1 cellular context compared by ENCODE assay signal in the genomic region with DNA sequence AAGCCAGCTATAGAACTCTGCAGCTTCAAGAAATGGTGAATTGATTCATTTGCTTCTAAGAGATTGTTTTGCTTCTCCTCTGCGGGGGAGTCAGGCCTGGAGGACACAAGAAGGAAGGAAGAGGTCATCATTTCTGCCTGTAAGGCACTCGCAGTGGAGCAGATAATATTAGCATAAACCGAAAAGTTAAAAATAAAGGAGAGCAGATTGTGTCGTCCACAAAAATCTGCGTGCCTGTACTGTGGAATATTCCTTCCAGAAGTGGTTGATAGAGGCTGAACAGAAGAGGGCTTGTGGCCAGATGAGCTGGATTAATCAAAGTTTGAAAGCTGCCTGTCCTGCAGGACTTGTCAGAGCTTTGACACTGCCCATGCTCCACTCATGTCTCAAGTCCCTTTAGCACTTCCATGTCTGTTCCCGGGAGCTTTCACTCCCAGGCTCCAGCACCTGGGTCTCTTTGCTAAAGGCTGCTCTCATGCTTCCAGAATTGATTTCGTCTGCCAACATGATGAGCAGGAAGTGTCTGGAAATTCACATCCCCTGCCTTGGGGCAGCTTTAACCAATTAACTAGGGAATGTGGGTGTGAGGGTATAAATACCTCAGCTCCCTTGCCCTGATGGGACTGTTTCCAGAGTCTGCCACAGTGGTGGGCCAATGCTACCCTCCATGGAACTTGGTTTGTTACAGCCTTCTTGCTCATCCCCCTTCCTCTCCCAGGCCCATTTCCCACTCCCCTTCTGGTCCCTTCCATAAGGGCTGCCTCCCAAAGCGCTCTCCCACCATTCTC.
TF ChIP-seq lines count a peak whose summit lies in the region.

No MANE protein-coding gene starts in this region.

TF ChIP-seq in IMR-90, 13 proteins besides CTCF, POLR2A, EP300 and RAD21 (continued from another document):
- TF ChIP-seq, protein P1, sequence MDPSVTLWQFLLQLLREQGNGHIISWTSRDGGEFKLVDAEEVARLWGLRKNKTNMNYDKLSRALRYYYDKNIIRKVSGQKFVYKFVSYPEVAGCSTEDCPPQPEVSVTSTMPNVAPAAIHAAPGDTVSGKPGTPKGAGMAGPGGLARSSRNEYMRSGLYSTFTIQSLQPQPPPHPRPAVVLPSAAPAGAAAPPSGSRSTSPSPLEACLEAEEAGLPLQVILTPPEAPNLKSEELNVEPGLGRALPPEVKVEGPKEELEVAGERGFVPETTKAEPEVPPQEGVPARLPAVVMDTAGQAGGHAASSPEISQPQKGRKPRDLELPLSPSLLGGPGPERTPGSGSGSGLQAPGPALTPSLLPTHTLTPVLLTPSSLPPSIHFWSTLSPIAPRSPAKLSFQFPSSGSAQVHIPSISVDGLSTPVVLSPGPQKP (IDR thresholded peaks at IDR 0.05; ENCODE audit: borderline replicate concordance, low read depth, low read length): no peak
- TF ChIP-seq CHD1 (IDR thresholded peaks at IDR 0.05; ENCODE audit: low read depth, low read length): no peak
- TF ChIP-seq, protein P2, sequence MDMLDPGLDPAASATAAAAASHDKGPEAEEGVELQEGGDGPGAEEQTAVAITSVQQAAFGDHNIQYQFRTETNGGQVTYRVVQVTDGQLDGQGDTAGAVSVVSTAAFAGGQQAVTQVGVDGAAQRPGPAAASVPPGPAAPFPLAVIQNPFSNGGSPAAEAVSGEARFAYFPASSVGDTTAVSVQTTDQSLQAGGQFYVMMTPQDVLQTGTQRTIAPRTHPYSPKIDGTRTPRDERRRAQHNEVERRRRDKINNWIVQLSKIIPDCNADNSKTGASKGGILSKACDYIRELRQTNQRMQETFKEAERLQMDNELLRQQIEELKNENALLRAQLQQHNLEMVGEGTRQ (IDR thresholded peaks at IDR 0.05; ENCODE audit: low read depth, low read length): no peak
- no peak for TF ChIP-seq BHLHE40 (IDR thresholded peaks at IDR 0.05; ENCODE audit: low read depth, low read length)
- no peak for TF ChIP-seq RFX5 (IDR thresholded peaks at IDR 0.05; ENCODE audit: low read depth, low read length)
- TF ChIP-seq MAZ (IDR thresholded peaks at IDR 0.05; ENCODE audit: borderline replicate concordance, low read depth, low read length): no peak
- no peak for TF ChIP-seq RCOR1 (IDR thresholded peaks at IDR 0.05; ENCODE audit: insufficient replicate concordance, low read length)
- TF ChIP-seq SMC3 (IDR thresholded peaks at IDR 0.05; ENCODE audit: low read depth, low read length): no peak
- no peak for TF ChIP-seq NFE2L2 (IDR thresholded peaks at IDR 0.05; ENCODE audit: low read depth, low read length)
